18 cellular contexts compared by ENCODE assay signal in genomic region chr5:171392585-171393159, GRCh38. TPM values are rescaled to one million over a fixed set of nuclear protein-coding genes. Genes with fewer than 3 reads are reported as not detected.
DNase-seq lines count a peak whose midpoint lies in the region; ATAC-seq and TF ChIP-seq lines count a peak whose summit lies in the region.
"Had no signal": no experiment of that assay in that cellular context is flagged by ENCODE, and none has a peak within 500 bp of the region (broad histone marks: within the 10 kb centered on the region; RNA-seq: fewer than 3 reads in every experiment).

No MANE protein-coding gene starts in this region.

- H2AFZ ChIP-seq in OCI-LY3 (ENCODE audit: low read depth, low read length), result no peak overlapping the region
- H2AFZ ChIP-seq in mammary epithelial cell (ENCODE audit: low read depth, low read length), result no peak overlapping the region

- H3K9me3 ChIP-seq in OCI-LY3 (ENCODE audit: insufficient read depth, low read length), result no peaks in the 10 kb centered on the region
- H3K9me3 ChIP-seq in mammary epithelial cell (replicated peaks; ENCODE audit: insufficient read depth, low read length), result no peaks in the 10 kb centered on the region
- H3K9me3 ChIP-seq: psoas muscle, thyroid gland had no signal

- WGBS in mammary epithelial cell (ENCODE audit: low coverage, missing lambda C conversion rate), result 90% methylated on average over 4 of the region's 4 CpGs

- peaks cover 46% of the 10 kb centered on the region for H3K4me1 ChIP-seq in OCI-LY3 (ENCODE audit: low read length)
- peaks cover 27% of the 10 kb centered on the region for H3K4me1 ChIP-seq in mammary epithelial cell (ENCODE audit: insufficient read depth, low read length)

- intact Hi-C loops in mammary epithelial cell (cut with micrococcal nuclease), result no loop called here

- ATAC-seq in stimulated activated memory B cell treated with anti-CD40 and anti-IgM and Interleukin-4, amounts not matched to agents 10 μg/mL and 1 μg/mL and 100 μg/mL, for 72 hours, result no peak
- ATAC-seq: psoas muscle had no signal

- peaks cover 56% of the 10 kb centered on the region for H3K4me1 Mint-ChIP-seq in activated naive CD4-positive, alpha-beta T cell treated with anti-CD3 and anti-CD28 coated beads, Interleukin-2, amount 50 U/mL, for 24 hours
- peaks cover 66% of the 10 kb centered on the region for H3K4me1 Mint-ChIP-seq in stimulated activated memory B cell treated with anti-CD40 and anti-IgM and Interleukin-4, amounts not matched to agents 10 μg/mL and 1 μg/mL and 100 μg/mL, for 72 hours

- TF ChIP-seq CTCF in OCI-LY3 (IDR thresholded peaks at IDR 0.05; ENCODE audit: low read depth, low read length) (no peak), mammary epithelial cell (conservative IDR thresholded peaks at IDR 0.05 in 1 of 2, IDR thresholded peaks at IDR 0.05 in 1 of 2; ENCODE audit: extremely low read depth in 1 of 2, insufficient read depth in 1 of 2, low read depth in 1 of 2, low read length in 2 of 2) (peak in 1 of 2 donors; percentile 1)

- H3K79me2 ChIP-seq in OCI-LY3 (ENCODE audit: low read length) (peaks cover 100% of the 10 kb centered on the region), mammary epithelial cell (ENCODE audit: insufficient read depth, low read length) (peaks cover 100% of the 10 kb centered on the region)

- H3K27me3 ChIP-seq in OCI-LY3 (ENCODE audit: low read depth, low read length) (no peaks in the 10 kb centered on the region), mammary epithelial cell (ENCODE audit: insufficient read depth, low read length) (no peaks in the 10 kb centered on the region)
- H3K27me3 ChIP-seq: thyroid gland had no signal

- H4K20me1 ChIP-seq in OCI-LY3 (ENCODE audit: insufficient read depth, low read length), result peaks cover 96% of the 10 kb centered on the region
- H4K20me1 ChIP-seq in mammary epithelial cell (ENCODE audit: insufficient read depth, low read length), result peaks cover 82% of the 10 kb centered on the region

- H3K27ac ChIP-seq in OCI-LY3 (ENCODE audit: low read length) (peak overlapping the region; percentile 2), mammary epithelial cell (ENCODE audit: insufficient read depth, low read depth, low read length) (no peak overlapping the region)
- H3K27ac ChIP-seq: psoas muscle, thyroid gland had no signal

- H3K4me3 ChIP-seq in OCI-LY3 (ENCODE audit: low read length) (0 out of 2 replicates have a peak overlapping the region, but pooled peaks have one; percentile 94), mammary epithelial cell (replicated peaks in 1 of 3; ENCODE audit: insufficient read depth in 1 of 3, low read depth in 2 of 3, low read length in 3 of 3) (no peak overlapping the region)
- H3K4me3 ChIP-seq: psoas muscle, thyroid gland had no signal

- H3K27me3 Mint-ChIP-seq in activated naive CD4-positive, alpha-beta T cell treated with anti-CD3 and anti-CD28 coated beads, Interleukin-2, amount 50 U/mL, for 24 hours, result no peaks in the 10 kb centered on the region
- H3K27me3 Mint-ChIP-seq in stimulated activated memory B cell treated with anti-CD40 and anti-IgM and Interleukin-4, amounts not matched to agents 10 μg/mL and 1 μg/mL and 100 μg/mL, for 72 hours, result no peaks in the 10 kb centered on the region

- dilution Hi-C loops in mammary epithelial cell (cut with HindIII; ENCODE audit: low sequenced_read_pairs), result no loop called here

- H3K27ac Mint-ChIP-seq in activated naive CD4-positive, alpha-beta T cell treated with anti-CD3 and anti-CD28 coated beads, Interleukin-2, amount 50 U/mL, for 24 hours, result peak overlapping the region; percentile 92
- peak overlapping the region; percentile 57 for H3K27ac Mint-ChIP-seq in stimulated activated memory B cell treated with anti-CD40 and anti-IgM and Interleukin-4, amounts not matched to agents 10 μg/mL and 1 μg/mL and 100 μg/mL, for 72 hours

- CTCF ChIA-PET in mammary epithelial cell (lab: Charles Lee; ENCODE audit: low non-redundant PET), result no interaction called here

- H3K9ac ChIP-seq in OCI-LY3 (ENCODE audit: low read length) (no peak overlapping the region), mammary epithelial cell (ENCODE audit: insufficient read depth, low read length) (no peak overlapping the region)

- peaks cover 60% of the 10 kb centered on the region for H3K36me3 Mint-ChIP-seq in activated naive CD4-positive, alpha-beta T cell treated with anti-CD3 and anti-CD28 coated beads, Interleukin-2, amount 50 U/mL, for 24 hours
- peaks cover 77% of the 10 kb centered on the region for H3K36me3 Mint-ChIP-seq in stimulated activated memory B cell treated with anti-CD40 and anti-IgM and Interleukin-4, amounts not matched to agents 10 μg/mL and 1 μg/mL and 100 μg/mL, for 72 hours

- H3K4me2 ChIP-seq in OCI-LY3 (ENCODE audit: low read length) (peak overlapping the region; percentile 93; the same call in 1 of the 2 replicates), mammary epithelial cell (ENCODE audit: insufficient read depth, low read depth, low read length) (peak overlapping the region; percentile 90)

- H3K9me3 Mint-ChIP-seq in activated naive CD4-positive, alpha-beta T cell treated with anti-CD3 and anti-CD28 coated beads, Interleukin-2, amount 50 U/mL, for 24 hours, result no peaks in the 10 kb centered on the region
- H3K9me3 Mint-ChIP-seq in stimulated activated memory B cell treated with anti-CD40 and anti-IgM and Interleukin-4, amounts not matched to agents 10 μg/mL and 1 μg/mL and 100 μg/mL, for 72 hours, result no peaks in the 10 kb centered on the region

- in situ Hi-C loops in mammary epithelial cell (cut with MboI; ENCODE audit: low sequenced_read_pairs in 2 of 2), result no loop called here

- H3K36me3 ChIP-seq in OCI-LY3 (replicated peaks; ENCODE audit: low read depth, low read length) (peaks cover 86% of the 10 kb centered on the region), mammary epithelial cell (ENCODE audit: insufficient read depth, low read length) (peaks cover 64% of the 10 kb centered on the region)

- peak overlapping the region; percentile 98 for H3K4me3 Mint-ChIP-seq in activated naive CD4-positive, alpha-beta T cell treated with anti-CD3 and anti-CD28 coated beads, Interleukin-2, amount 50 U/mL, for 24 hours
- peak overlapping the region; percentile 25 for H3K4me3 Mint-ChIP-seq in stimulated activated memory B cell treated with anti-CD40 and anti-IgM and Interleukin-4, amounts not matched to agents 10 μg/mL and 1 μg/mL and 100 μg/mL, for 72 hours

- BruUV-seq in mammary epithelial cell (replicated peaks; lab: Mats Ljungman, UMichigan), result no TSS peak

- no peak for DNase-seq in activated naive CD4-positive, alpha-beta T cell treated with anti-CD3 and anti-CD28 coated beads, Interleukin-2, amount 50 U/mL, for 16 hours
- DNase-seq in mammary epithelial cell, result no peak
- no peak for DNase-seq in dermis blood vessel endothelial cell
- DNase-seq in iPS-NIHi7 (ENCODE audit: extremely low spot score), result no peak
- DNase-seq in GDM1 (lab: John Stamatoyannopoulos, UW), result no peak
- DNase-seq: DMS79 treated with DMSO at 0.1 percent for 48 hours; foreskin melanocyte; MM.1S; NCI-H2171; NK-92 treated with Interleukin-12 subunit alpha and Interleukin-12 subunit beta, amount 100 ng/mL, for 24 hours; psoas muscle; SHP77 treated with DMSO at 0.1 percent for 48 hours; stimulated activated CD4-positive, alpha-beta T cell treated with anti-CD3 and anti-CD28 coated beads, Interleukin-15, amount 100 ng/mL, for 24 hours; thyroid gland had no signal

RNA-seq across cellular contexts. Expression of gene NPM1, which starts 5.0 kb away (rescaled TPM):
- 1,000 to 10,000 TPM in 1 of 2 donors, 100 to 1,000 TPM in 1; 697 to 1,594 TPM for total RNA-seq in mammary epithelial cell
- polyA plus RNA-seq in mammary epithelial cell, result 4,940 TPM
- 938 TPM for polyA minus RNA-seq in mammary epithelial cell
- total RNA-seq in dermis blood vessel endothelial cell, result 1,135 and 1,923 TPM in 2 replicates

RNA-seq across cellular contexts. Expression of gene FGF18, which starts 26.8 kb away (rescaled TPM):
- total RNA-seq in mammary epithelial cell (under 1 TPM in 1 of 2 donors, not detected in 1; 0.24 TPM), dermis blood vessel endothelial cell (not detected in 2 replicates)
- not detected for polyA plus RNA-seq in mammary epithelial cell
- not detected for polyA minus RNA-seq in mammary epithelial cell
- total RNA-seq: bronchial epithelial cell had no signal
